1 cellular context compared by ENCODE assay signal in genomic region chr9:31807574-31808256, GRCh38.
TF ChIP-seq lines count a peak whose summit lies in the region.

No MANE protein-coding gene starts in this region.

TF ChIP-seq in Ishikawa, 13 proteins besides CTCF, POLR2A, EP300 and RAD21 (continued from another document):
- TF ChIP-seq EGR1 (IDR thresholded peaks at IDR 0.05): no peak
